Comparison of ENCODE assay signal across 12 cellular contexts in genomic region chr4:54586343-54586953, GRCh38.
DNase-seq lines count a peak whose midpoint lies in the region; ATAC-seq and TF ChIP-seq lines count a peak whose summit lies in the region.
"Had no signal": no experiment of that assay in that cellular context is flagged by ENCODE, and none has a peak within 500 bp of the region (broad histone marks: within the 10 kb centered on the region; RNA-seq: fewer than 3 reads in every experiment).

No MANE protein-coding gene starts in this region.

- H4K20me1 ChIP-seq in IMR-90 (ENCODE audit: insufficient read depth, low read length): no peaks in the 10 kb centered on the region

- H3K36me3 ChIP-seq in BJ (ENCODE audit: control insufficient read depth, insufficient read depth, low read length) (no peaks in the 10 kb centered on the region), IMR-90 (ENCODE audit: control insufficient read depth, insufficient read depth, low read length) (no peaks in the 10 kb centered on the region), body of pancreas (replicated peaks in 1 of 2; ENCODE audit: insufficient read depth in 1 of 2, low read depth in 2 of 2) (no peaks in the 10 kb centered on the region)
- H3K36me3 ChIP-seq: neural progenitor cell had no signal

- TF ChIP-seq CTCF in BJ (IDR thresholded peaks at IDR 0.05; ENCODE audit: insufficient read depth, low read depth, low read length) (no peak), IMR-90 (conservative IDR thresholded peaks at IDR 0.05; ENCODE audit: low read depth, low read length) (no peak), body of pancreas (IDR thresholded peaks at IDR 0.05) (no peak)

- no peak overlapping the region; the same call in 1 of the 2 replicates for H3K4me2 ChIP-seq in IMR-90 (ENCODE audit: low read depth, low read length)
- H3K4me2 ChIP-seq: neural progenitor cell, PC-9 had no signal

- H3K4me1 ChIP-seq in IMR-90 (ENCODE audit: control insufficient read depth, insufficient read depth, low read length): no peaks in the 10 kb centered on the region; the same call in 1 of the 2 replicates
- no peaks in the 10 kb centered on the region for H3K4me1 ChIP-seq in body of pancreas
- H3K4me1 ChIP-seq: neural progenitor cell had no signal

- no CpG with 5 or more reads among the region's 5 CpGs for WGBS in IMR-90 (ENCODE audit: extremely low coverage in 2 of 2, insufficient read length in 1 of 2), 2 experiments
- 57 to 59% methylated on average over 5 of the region's 5 CpGs for WGBS in body of pancreas, 2 donors

- H4K5ac ChIP-seq in IMR-90 (ENCODE audit: low read depth, low read length): no peak overlapping the region

- POLR2A ChIA-PET in BJ (lab: Charles Lee): interaction anchor here (0.6 kb wide), 1 partner anchor 21 kb away, joined by 3 read pairs; no protein-coding TSS in a partner anchor
- POLR2A ChIA-PET in IMR-90 (lab: Charles Lee; ENCODE audit: unreplicated experiment): no interaction called here

- no peak overlapping the region for H2BK5ac ChIP-seq in IMR-90 (ENCODE audit: low read depth, low read length, poor library complexity, severe bottlenecking)

- H2AK9ac ChIP-seq in IMR-90 (replicated peaks; ENCODE audit: low read depth, low read length, poor library complexity): no peak overlapping the region

- no peak overlapping the region for H4K91ac ChIP-seq in IMR-90 (ENCODE audit: insufficient read depth, low read depth, low read length)

- no peak overlapping the region for H3K23ac ChIP-seq in IMR-90 (ENCODE audit: low read depth, low read length)

- DNase-seq in BJ (ENCODE audit: low read depth) (peak; percentile 77), IMR-90 (peak; percentile 70), SW480 (ENCODE audit: low spot score) (peak; percentile 34), iris pigment epithelial cell (ENCODE audit: low read depth) (peak; percentile 9), NCI-H526 (lab: John Stamatoyannopoulos, UW) (no peak), body of pancreas (no peak), occipital lobe (lab: John Stamatoyannopoulos, UW) (no peak)
- DNase-seq: Caco-2; stimulated activated CD4-positive, alpha-beta T cell treated with anti-CD3 and anti-CD28 coated beads, Interleukin-4, amount 100 ng/mL, for 24 hours had no signal

- peak overlapping the region; percentile 27; the same call in 1 of the 2 replicates for H3K4ac ChIP-seq in IMR-90 (ENCODE audit: low read depth, low read length)

- H3K9ac ChIP-seq in IMR-90 (ENCODE audit: low read depth, low read length): no peak overlapping the region
- H3K9ac ChIP-seq: neural progenitor cell had no signal

- no peak for TF ChIP-seq RAD21 in IMR-90 (IDR thresholded peaks at IDR 0.05; ENCODE audit: low read length)

- intact Hi-C loops in IMR-90 (cut with micrococcal nuclease) (no loop called here), body of pancreas (cut with DNase I) (no loop called here)

- CTCF ChIA-PET in BJ (lab: Yijun Ruan, JAX): interaction anchor here (0.6 to 1.0 kb wide), 2 partner anchors 79 to 259 kb away, joined by 3 read pairs; no protein-coding TSS in a partner anchor
- CTCF ChIA-PET in IMR-90 (lab: Yijun Ruan, JAX): interaction anchor here (0.8 to 1.0 kb wide), 2 partner anchors 18 to 38 kb away, joined by 3 read pairs; no protein-coding TSS in a partner anchor

- H2BK20ac ChIP-seq in IMR-90 (ENCODE audit: low read depth, low read length): no peak overlapping the region

- H3K27me3 ChIP-seq in BJ (ENCODE audit: control insufficient read depth, insufficient read depth, low read length) (no peaks in the 10 kb centered on the region), IMR-90 (ENCODE audit: control insufficient read depth, insufficient read depth, low read length) (no peaks in the 10 kb centered on the region), body of pancreas (no peaks in the 10 kb centered on the region)
- H3K27me3 ChIP-seq: neural progenitor cell had no signal

- no peak overlapping the region for H4K8ac ChIP-seq in IMR-90 (ENCODE audit: low read depth in 2 of 2, low read length in 2 of 2)

- H3K79me1 ChIP-seq in IMR-90 (ENCODE audit: low read depth in 1 of 2, low read length in 2 of 2): no peaks in the 10 kb centered on the region

- H2BK120ac ChIP-seq in IMR-90 (ENCODE audit: low read depth, low read length): peak overlapping the region; percentile 53

- BruUV-seq in IMR-90 (replicated peaks; lab: Mats Ljungman, UMichigan): no TSS peak

- ATAC-seq in IMR-90 (ENCODE audit: low read depth) (peak; percentile 68), body of pancreas (no peak), GM19452 (IDR thresholded peaks at IDR 0.05; ENCODE audit: unreplicated experiment) (no peak)

- H3K18ac ChIP-seq in IMR-90 (ENCODE audit: low read depth, low read length): peak overlapping the region; percentile 24; the same call in 1 of the 2 replicates

- no peaks in the 10 kb centered on the region for H3K9me3 ChIP-seq in IMR-90 (ENCODE audit: control insufficient read depth, insufficient read depth, low read length)
- H3K9me3 ChIP-seq in body of pancreas: no peaks in the 10 kb centered on the region
- H3K9me3 ChIP-seq: Caco-2 had no signal

- H3K27ac ChIP-seq in IMR-90 (ENCODE audit: insufficient read depth, low read length): no peak overlapping the region
- H3K27ac ChIP-seq in body of pancreas: no peak overlapping the region
- H3K27ac ChIP-seq: neural progenitor cell, PC-9 had no signal

- H3K56ac ChIP-seq in IMR-90 (ENCODE audit: extremely low read depth, insufficient read depth, low read length): no peak overlapping the region

- TF ChIP-seq POLR2A in IMR-90 (IDR thresholded peaks at IDR 0.05; ENCODE audit: low read depth, low read length): no peak
- no peak for TF ChIP-seq POLR2A in body of pancreas (IDR thresholded peaks at IDR 0.05)

- no peak overlapping the region for H3K14ac ChIP-seq in IMR-90 (replicated peaks; ENCODE audit: low read depth, low read length)

- dilution Hi-C loops in IMR-90 (cut with HindIII; ENCODE audit: low sequenced_read_pairs, unreplicated experiment): no loop called here

- peak overlapping the region; percentile 63; the same call in 1 of the 2 replicates for H2AK5ac ChIP-seq in IMR-90 (ENCODE audit: low read depth, low read length)

- no peaks in the 10 kb centered on the region for H3K9me1 ChIP-seq in IMR-90 (ENCODE audit: insufficient read depth, low read length)

- in situ Hi-C loops in IMR-90 (cut with MboI; ENCODE audit: low sequenced_read_pairs): no loop called here

- no peak overlapping the region for H2AFZ ChIP-seq in IMR-90 (replicated peaks; ENCODE audit: low read length, poor library complexity)
- H2AFZ ChIP-seq: neural progenitor cell, PC-9 had no signal

- no peak overlapping the region for H3K4me3 ChIP-seq in BJ (ENCODE audit: low read depth, low read length)
- no peak overlapping the region for H3K4me3 ChIP-seq in IMR-90 (ENCODE audit: insufficient read depth, low read depth, low read length)
- H3K4me3 ChIP-seq in body of pancreas: no peak overlapping the region
- H3K4me3 ChIP-seq: neural progenitor cell, PC-9 had no signal

- no peak overlapping the region for H2BK15ac ChIP-seq in IMR-90 (ENCODE audit: low read depth, low read length)

TF ChIP-seq in IMR-90, 13 proteins besides CTCF, POLR2A, EP300 and RAD21:
- TF ChIP-seq FOS (IDR thresholded peaks at IDR 0.05; ENCODE audit: low read depth, low read length): 0 out of 2 replicates have a peak, but pooled peaks have one; percentile 21
- 0 out of 2 replicates have a peak, but pooled peaks have one; percentile 22 for TF ChIP-seq USF2 (IDR thresholded peaks at IDR 0.05; ENCODE audit: low read depth, low read length)
- no peak for TF ChIP-seq MAFK (IDR thresholded peaks at IDR 0.05; ENCODE audit: low read depth, low read length)

Comparison
In these comparisons a context has a peak if more than half of its experiments do, and no peak if none do; other contexts are left out.
1. DNase-seq: peak in BJ (single experiment), IMR-90 (single experiment), SW480 (single experiment) and iris pigment epithelial cell (single experiment); none in NCI-H526 (0 of 2), body of pancreas (0 of 4) and occipital lobe (single experiment).